In the genomic region with DNA sequence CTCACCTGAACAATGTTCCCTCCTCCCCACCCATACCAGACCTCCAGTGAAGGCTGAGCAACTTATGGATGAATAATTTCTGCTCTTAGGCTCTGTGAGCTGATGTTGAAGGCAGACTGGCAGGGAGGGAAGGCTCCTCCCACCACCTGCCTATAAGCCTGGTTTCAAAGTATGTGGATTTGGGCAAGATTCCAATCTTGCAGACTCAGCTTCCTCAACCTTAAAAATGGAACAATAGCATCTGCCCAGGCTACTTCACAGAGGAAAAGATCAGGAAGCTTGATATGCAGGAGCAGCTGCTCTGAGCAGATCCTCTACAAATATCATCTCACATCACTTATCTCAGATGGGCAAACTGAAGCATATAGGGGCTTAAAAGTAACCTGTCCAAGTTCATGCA, we compare ENCODE assay signal across 10 cellular contexts.
DNase-seq lines count a peak whose midpoint lies in the region; ATAC-seq, FAIRE-seq and TF ChIP-seq lines count a peak whose summit lies in the region.
"Had no signal": no experiment of that assay in that cellular context is flagged by ENCODE, and none has a peak within 500 bp of the region (broad histone marks: within the 10 kb centered on the region; RNA-seq: fewer than 3 reads in every experiment).

No MANE protein-coding gene starts in this region.

- no peak overlapping the region for H3K27ac ChIP-seq in small intestine (ENCODE audit: low read depth in 1 of 2, low read length in 1 of 2)

- no peaks in the 10 kb centered on the region for H3K27me3 Mint-ChIP-seq in stimulated activated naive B cell treated with anti-CD40 and anti-IgM and Interleukin-4, amounts not matched to agents 10 μg/mL and 1 μg/mL and 100 μg/mL, for 72 hours

- DNase-seq in left ventricle myocardium superior (no peak), cardiac septum (ENCODE audit: low spot score) (no peak), NCI-H69 (lab: John Stamatoyannopoulos, UW) (peak; percentile 60), epithelial cell of esophagus (ENCODE audit: low read depth) (peak; percentile 88), urothelium cell line (ENCODE audit: low spot score) (peak; percentile 64), small intestine (no peak), cerebellum (ENCODE audit: low spot score) (no peak)
- DNase-seq in stimulated activated naive B cell treated with anti-CD40 and anti-IgM and Interleukin-4, amounts not matched to agents 10 μg/mL and 1 μg/mL and 100 μg/mL, for 72 hours, result no peak
- DNase-seq: activated T-cell treated with anti-CD3 and anti-CD28 coated beads, Interleukin-2, amount 50 U/mL, for 1 hour had no signal

- H3K9me3 Mint-ChIP-seq in stimulated activated naive B cell treated with anti-CD40 and anti-IgM and Interleukin-4, amounts not matched to agents 10 μg/mL and 1 μg/mL and 100 μg/mL, for 72 hours, result peaks cover 5% of the 10 kb centered on the region in 2 donors

- H3K9me3 ChIP-seq in small intestine (ENCODE audit: control insufficient read depth, low read depth), result no peaks in the 10 kb centered on the region

- H3K27me3 ChIP-seq in small intestine (ENCODE audit: control insufficient read depth in 2 of 2, insufficient read depth in 2 of 2, low read length in 2 of 2), result no peaks in the 10 kb centered on the region

- no peak overlapping the region for H3K4me3 Mint-ChIP-seq in stimulated activated naive B cell treated with anti-CD40 and anti-IgM and Interleukin-4, amounts not matched to agents 10 μg/mL and 1 μg/mL and 100 μg/mL, for 72 hours

- ATAC-seq in left ventricle myocardium superior, result peak; percentile 7
- no peak for ATAC-seq in stimulated activated naive B cell treated with anti-CD40 and anti-IgM and Interleukin-4, amounts not matched to agents 10 μg/mL and 1 μg/mL and 100 μg/mL, for 72 hours (replicated peaks)

- no peak overlapping the region for H3K27ac Mint-ChIP-seq in stimulated activated naive B cell treated with anti-CD40 and anti-IgM and Interleukin-4, amounts not matched to agents 10 μg/mL and 1 μg/mL and 100 μg/mL, for 72 hours

- no peak overlapping the region for H3K4me3 ChIP-seq in epithelial cell of esophagus (ENCODE audit: low read length)
- no peak overlapping the region for H3K4me3 ChIP-seq in small intestine (ENCODE audit: low read depth in 1 of 2, low read length in 2 of 2)
- H3K4me3 ChIP-seq: skin epidermis had no signal

- no peak for FAIRE-seq in urothelium cell line (lab: Jason Lieb, UNC)
- no peak for FAIRE-seq in small intestine (lab: Jason Lieb, UNC)

- TF ChIP-seq CTCF in epithelial cell of esophagus (IDR thresholded peaks at IDR 0.05; ENCODE audit: insufficient read depth, low read depth, low read length, missing control alignments), result no peak

- peaks cover 15 to 19% of the 10 kb centered on the region in 2 donors for H3K4me1 Mint-ChIP-seq in stimulated activated naive B cell treated with anti-CD40 and anti-IgM and Interleukin-4, amounts not matched to agents 10 μg/mL and 1 μg/mL and 100 μg/mL, for 72 hours

- peaks cover 0 to 2% of the 10 kb centered on the region in 2 donors for H3K4me1 ChIP-seq in small intestine (ENCODE audit: control insufficient read depth in 2 of 2, insufficient read depth in 1 of 2, low read depth in 1 of 2, low read length in 1 of 2)

- no peaks in the 10 kb centered on the region for H3K36me3 ChIP-seq in small intestine (ENCODE audit: control insufficient read depth in 2 of 2, insufficient read depth in 2 of 2, low read length in 2 of 2)

- H3K36me3 Mint-ChIP-seq in stimulated activated naive B cell treated with anti-CD40 and anti-IgM and Interleukin-4, amounts not matched to agents 10 μg/mL and 1 μg/mL and 100 μg/mL, for 72 hours, result peaks cover 0 to 4% of the 10 kb centered on the region in 2 donors

- intact Hi-C loops in left ventricle myocardium superior (cut with micrococcal nuclease) (no loop called here), cardiac septum (cut with DNase I) (no loop called here)

Comparison
In these comparisons a context has a peak if more than half of its experiments do, and no peak if none do; other contexts are left out.
1. DNase-seq: peak in NCI-H69 (single experiment), epithelial cell of esophagus (single experiment) and urothelium cell line (single experiment); none in left ventricle myocardium superior (single experiment), cardiac septum (single experiment), small intestine (single experiment), stimulated activated naive B cell treated with anti-CD40 and anti-IgM and Interleukin-4, amounts not matched to agents 10 μg/mL and 1 μg/mL and 100 μg/mL, for 72 hours (single experiment) and cerebellum (single experiment).